Comparison of ENCODE assay signal across 18 cellular contexts in genomic region chr3:102866845-102867244, GRCh38.
DNase-seq lines count a peak whose midpoint lies in the region; ATAC-seq, FAIRE-seq and TF ChIP-seq lines count a peak whose summit lies in the region.
"Had no signal": no experiment of that assay in that cellular context is flagged by ENCODE, and none has a peak within 500 bp of the region (broad histone marks: within the 10 kb centered on the region; RNA-seq: fewer than 3 reads in every experiment).

No MANE protein-coding gene starts in this region.

- POLR2A ChIA-PET in CD4-positive, alpha-beta T cell (lab: Charles Lee) = no interaction called here

- H3K4me3 Mint-ChIP-seq in CD4-positive, alpha-beta T cell = no peak overlapping the region
- H3K4me3 Mint-ChIP-seq: CD4-positive, CD25-positive, alpha-beta regulatory T cell; GM23338; H9 had no signal

- H3K36me3 Mint-ChIP-seq in CD4-positive, alpha-beta T cell (ENCODE audit: low read depth) = no peaks in the 10 kb centered on the region
- H3K36me3 Mint-ChIP-seq: CD4-positive, CD25-positive, alpha-beta regulatory T cell had no signal

- no peaks in the 10 kb centered on the region for H3K27me3 ChIP-seq in CD4-positive, alpha-beta T cell (ENCODE audit: control insufficient read depth, insufficient read depth, low read length)
- H3K27me3 ChIP-seq: BLaER1 treated with 17β-estradiol and CSF1 and Interleukin-3, amounts not matched to agents 10 nM and 100 nM had no signal

- no peaks in the 10 kb centered on the region for H3K9me3 Mint-ChIP-seq in CD4-positive, alpha-beta T cell
- H3K9me3 Mint-ChIP-seq: GM23338, H9 had no signal

- no peak overlapping the region for H3K27ac ChIP-seq in CD4-positive, alpha-beta T cell (ENCODE audit: low read depth, low read length)
- H3K27ac ChIP-seq: BLaER1 treated with 17β-estradiol and CSF1 and Interleukin-3, amounts not matched to agents 10 nM and 100 nM; KMS-11 had no signal

- H3K27me3 Mint-ChIP-seq in CD4-positive, alpha-beta T cell = no peaks in the 10 kb centered on the region
- H3K27me3 Mint-ChIP-seq: CD4-positive, CD25-positive, alpha-beta regulatory T cell had no signal

- no peaks in the 10 kb centered on the region for H3K4me1 Mint-ChIP-seq in CD4-positive, alpha-beta T cell (ENCODE audit: low read depth)
- H3K4me1 Mint-ChIP-seq: CD4-positive, CD25-positive, alpha-beta regulatory T cell; GM23338; H9 had no signal

- in situ Hi-C loops in Caki2 (cut with HindIII; ENCODE audit: low pct_unique_long_range_greater_than_20kb, low sequenced_read_pairs) = no loop called here

- ATAC-seq in GM21619 (IDR thresholded peaks at IDR 0.05; ENCODE audit: unreplicated experiment) (peak; percentile 85), HG03432 (IDR thresholded peaks at IDR 0.05; ENCODE audit: unreplicated experiment) (peak; percentile 62)
- no peak for ATAC-seq in CD4-positive, alpha-beta T cell (ENCODE audit: poor library complexity)
- ATAC-seq: GM23338, HepG2 had no signal

- no peaks in the 10 kb centered on the region for H3K9me3 ChIP-seq in CD4-positive, alpha-beta T cell (ENCODE audit: control insufficient read depth, low read length)
- H3K9me3 ChIP-seq: BLaER1 treated with 17β-estradiol and CSF1 and Interleukin-3, amounts not matched to agents 10 nM and 100 nM had no signal

- CTCF ChIA-PET in CD4-positive, alpha-beta T cell (lab: Charles Lee) = no interaction called here

- TF ChIP-seq POLR2A in H54 (IDR thresholded peaks at IDR 0.05; ENCODE audit: low read depth, low read length) = no peak

- TF ChIP-seq CTCF in D721Med (IDR thresholded peaks at IDR 0.05; ENCODE audit: insufficient read depth, missing control alignments) = no peak
- TF ChIP-seq CTCF in CD4-positive, alpha-beta T cell (IDR thresholded peaks at IDR 0.05) = no peak

- no peak overlapping the region for H3K27ac Mint-ChIP-seq in CD4-positive, alpha-beta T cell
- H3K27ac Mint-ChIP-seq: CD4-positive, CD25-positive, alpha-beta regulatory T cell; GM23338; H9 had no signal

- FAIRE-seq in D721Med (lab: Jason Lieb, UNC) (no peak), H54 (lab: Jason Lieb, UNC) (no peak)
- FAIRE-seq: GM19239, HepG2, HTR-8/SVneo had no signal

- intact Hi-C loops in CD4-positive, alpha-beta T cell (cut with DNase I, micrococcal nuclease) = no loop called here

- DNase-seq in Caki2 (ENCODE audit: low read depth) (peak; percentile 8), kidney tubule cell (ENCODE audit: low spot score) (peak; percentile 33), D721Med (ENCODE audit: insufficient read length, low spot score) (no peak), H54 (ENCODE audit: insufficient read length, low spot score) (no peak)
- no peak for DNase-seq in CD4-positive, alpha-beta T cell
- DNase-seq: 8988T; CD4-positive, CD25-positive, alpha-beta regulatory T cell; DND-41; GDM1; H9 had no signal

Comparison
In these comparisons a context has a peak if more than half of its experiments do, and no peak if none do; other contexts are left out.
1. DNase-seq: peak in Caki2 (single experiment) and kidney tubule cell (single experiment); none in D721Med (single experiment), CD4-positive, alpha-beta T cell (0 of 10) and H54 (single experiment).